8 cellular contexts compared by ENCODE assay signal in the genomic region with DNA sequence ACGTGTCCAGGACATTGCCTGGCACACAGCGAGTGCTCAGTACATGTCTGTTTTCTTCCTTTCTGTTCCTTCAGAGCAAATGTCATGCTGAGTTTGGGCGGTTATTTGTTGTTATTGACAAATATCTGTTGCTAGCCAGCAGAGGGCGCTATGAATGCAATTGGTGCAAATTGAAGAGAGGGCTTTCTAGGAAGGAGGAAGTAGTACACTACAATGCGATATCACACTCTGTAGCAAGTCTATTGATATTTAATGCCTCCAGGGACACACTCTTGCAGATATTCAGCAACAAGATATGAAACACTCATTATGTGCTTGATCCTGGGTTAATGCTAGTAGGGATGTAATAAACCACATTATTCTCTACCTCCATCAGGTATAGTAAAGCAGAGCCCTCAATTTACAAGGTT.
A peak's percentile ranks its signal among the peaks of the same experiment; 100 is the strongest.
DNase-seq lines count a peak whose midpoint lies in the region; ATAC-seq, FAIRE-seq and TF ChIP-seq lines count a peak whose summit lies in the region.

No MANE protein-coding gene starts in this region.

- no peaks in the 10 kb centered on the region for H3F3A ChIP-seq in PC-3 (ENCODE audit: low read length, unreplicated experiment)

- intact Hi-C loops in PC-3 (cut with micrococcal nuclease), result no loop called here

- BruUV-seq in PC-3 (replicated peaks; lab: Mats Ljungman, UMichigan), result no TSS peak

- no peaks in the 10 kb centered on the region for H3K9me2 ChIP-seq in PC-3 (replicated peaks; ENCODE audit: low read length)

- H4K20me1 ChIP-seq in DND-41 (ENCODE audit: insufficient read depth, low read length) (no peaks in the 10 kb centered on the region), PC-3 (ENCODE audit: low read length) (no peaks in the 10 kb centered on the region)

- H3K27ac ChIP-seq in DND-41 (ENCODE audit: low read length), result no peak overlapping the region
- H3K27ac ChIP-seq in PC-3 (ENCODE audit: low read length), result no peak overlapping the region
- no peak overlapping the region for H3K27ac ChIP-seq in upper lobe of left lung

- TF ChIP-seq POLR2A in upper lobe of left lung (IDR thresholded peaks at IDR 0.05), result no peak

- DNase-seq in DND-41 (peak; percentile 48), LoVo (ENCODE audit: low spot score) (peak; percentile 46), PC-3 (peak; percentile 43), frontal cortex (ENCODE audit: low spot score in 2 of 2) (peak; percentile 18 to 28), upper lobe of left lung (no peak), GOT3 (lab: John Stamatoyannopoulos, UW) (no peak)

- WGBS in upper lobe of left lung, 2 donors, result 10 to 13% methylated on average over 5 of the region's 5 CpGs

- H3K4me2 ChIP-seq in DND-41 (ENCODE audit: insufficient read depth, low read length) (no peak overlapping the region), PC-3 (ENCODE audit: low read length) (no peak overlapping the region)

- TF ChIP-seq CTCF in DND-41 (IDR thresholded peaks at IDR 0.05; ENCODE audit: borderline replicate concordance, extremely low read depth, low read length, poor library complexity, severe bottlenecking) (peak; percentile 75), PC-3 (conservative IDR thresholded peaks at IDR 0.05; ENCODE audit: low read depth, low read length) (peak; percentile 79), upper lobe of left lung (IDR thresholded peaks at IDR 0.05) (peak in 3 of 6 experiments; percentile 35 to 38 (median 36))

- no peak overlapping the region for H3K4me3 ChIP-seq in DND-41 (ENCODE audit: low read depth in 1 of 2, low read length in 2 of 2)
- H3K4me3 ChIP-seq in PC-3 (ENCODE audit: low read length), result no peak overlapping the region
- no peak overlapping the region for H3K4me3 ChIP-seq in upper lobe of left lung

- POLR2A ChIA-PET in PC-3 (lab: Charles Lee; ENCODE audit: unreplicated experiment), result no interaction called here

- no peak for TF ChIP-seq EP300 in upper lobe of left lung (IDR thresholded peaks at IDR 0.05)

- no peaks in the 10 kb centered on the region for H3K36me3 ChIP-seq in DND-41 (ENCODE audit: insufficient read depth, low read length)
- H3K36me3 ChIP-seq in PC-3 (ENCODE audit: low read depth, low read length), result no peaks in the 10 kb centered on the region
- H3K36me3 ChIP-seq in upper lobe of left lung, result no peaks in the 10 kb centered on the region

- H3K4me1 ChIP-seq in DND-41 (ENCODE audit: insufficient read depth, low read length), result no peaks in the 10 kb centered on the region
- no peaks in the 10 kb centered on the region for H3K4me1 ChIP-seq in PC-3 (ENCODE audit: insufficient read depth, low read length)
- H3K4me1 ChIP-seq in upper lobe of left lung, result no peaks in the 10 kb centered on the region

- H3K9me3 ChIP-seq in DND-41 (ENCODE audit: insufficient read depth, low read length, severe bottlenecking) (no peaks in the 10 kb centered on the region), PC-3 (ENCODE audit: low read length) (no peaks in the 10 kb centered on the region), upper lobe of left lung (no peaks in the 10 kb centered on the region)

- CTCF ChIA-PET in PC-3 (lab: Charles Lee), result no interaction called here

- H3K9ac ChIP-seq in DND-41 (ENCODE audit: low read depth, low read length) (no peak overlapping the region), PC-3 (ENCODE audit: low read length) (no peak overlapping the region)

- H2AFZ ChIP-seq in DND-41 (ENCODE audit: low read depth, low read length) (no peak overlapping the region), PC-3 (ENCODE audit: low read length) (no peak overlapping the region)

- no peaks in the 10 kb centered on the region for H3K79me2 ChIP-seq in DND-41 (ENCODE audit: insufficient read depth, low read length)
- H3K79me2 ChIP-seq in PC-3 (ENCODE audit: low read length), result no peaks in the 10 kb centered on the region

- H3K27me3 ChIP-seq in DND-41 (ENCODE audit: insufficient read depth, low read length, poor library complexity) (no peaks in the 10 kb centered on the region), PC-3 (ENCODE audit: low read length) (no peaks in the 10 kb centered on the region), upper lobe of left lung (no peaks in the 10 kb centered on the region)

- no peak for FAIRE-seq in frontal cortex (lab: Jason Lieb, UNC)

- peak; percentile 58; the same call in 2 of the 3 replicates for ATAC-seq in DND-41 (ENCODE audit: insufficient read depth, low read depth)
- ATAC-seq in GM19372 (IDR thresholded peaks at IDR 0.05; ENCODE audit: low read depth, unreplicated experiment), result peak; percentile 65
- no peak for ATAC-seq in PC-3
- no peak for ATAC-seq in upper lobe of left lung (ENCODE audit: low FRiP score in 2 of 2)
- no peak for ATAC-seq in HG03196 (IDR thresholded peaks at IDR 0.05; ENCODE audit: unreplicated experiment)

Comparison
In these comparisons a context has a peak if more than half of its experiments do, and no peak if none do; other contexts are left out.
1. ATAC-seq: peak in DND-41 (single experiment) and GM19372 (single experiment); none in PC-3 (single experiment), upper lobe of left lung (0 of 2) and HG03196 (single experiment).
2. DNase-seq: peak in DND-41 (single experiment), LoVo (single experiment), PC-3 (single experiment) and frontal cortex (2 of 2); none in upper lobe of left lung (0 of 2) and GOT3 (single experiment).